17 cellular contexts compared by ENCODE assay signal in the genomic region with DNA sequence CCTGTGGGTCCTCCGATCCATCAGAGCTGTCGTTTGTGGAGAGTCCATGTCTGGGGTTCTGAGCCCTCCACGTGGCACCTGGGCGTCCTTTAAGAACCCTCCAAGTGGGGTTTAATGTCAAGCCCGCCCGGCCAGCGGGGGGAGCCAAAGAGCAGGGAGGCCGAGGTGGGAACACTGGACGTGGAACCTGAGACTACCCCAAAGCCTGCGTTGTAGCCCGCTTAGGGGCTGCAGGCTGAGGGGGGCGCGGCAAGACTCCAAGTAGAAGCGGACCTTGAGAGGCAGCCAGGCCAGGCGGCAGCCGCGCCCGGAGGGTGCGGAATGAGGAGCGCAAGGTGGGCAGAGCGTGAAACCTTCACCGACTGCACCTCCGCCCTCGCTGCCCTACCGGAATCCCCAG.
DNase-seq lines count a peak whose midpoint lies in the region; ATAC-seq and TF ChIP-seq lines count a peak whose summit lies in the region.
"Had no signal": no experiment of that assay in that cellular context is flagged by ENCODE, and none has a peak within 500 bp of the region (broad histone marks: within the 10 kb centered on the region; RNA-seq: fewer than 3 reads in every experiment).

No MANE protein-coding gene starts in this region.

- H3K4me3 Mint-ChIP-seq in activated T-cell treated with anti-CD3 and anti-CD28 coated beads, Interleukin-2, amount 50 U/mL, for 24 hours = no peak overlapping the region
- H3K4me3 Mint-ChIP-seq in endothelial cell (ENCODE audit: unreplicated experiment) = no peak overlapping the region
- H3K4me3 Mint-ChIP-seq: brain had no signal

- no peaks in the 10 kb centered on the region for H3K4me1 Mint-ChIP-seq in activated T-cell treated with anti-CD3 and anti-CD28 coated beads, Interleukin-2, amount 50 U/mL, for 24 hours (ENCODE audit: low read depth)
- no peaks in the 10 kb centered on the region for H3K4me1 Mint-ChIP-seq in endothelial cell (ENCODE audit: unreplicated experiment)

- TF ChIP-seq CTCF in endothelial cell (IDR thresholded peaks at IDR 0.05; ENCODE audit: unreplicated experiment) = peak; percentile 25

- H3K27ac Mint-ChIP-seq in activated T-cell treated with anti-CD3 and anti-CD28 coated beads, Interleukin-2, amount 50 U/mL, for 24 hours = no peak overlapping the region
- H3K27ac Mint-ChIP-seq in endothelial cell (ENCODE audit: unreplicated experiment) = no peak overlapping the region

- no peaks in the 10 kb centered on the region for H3K36me3 Mint-ChIP-seq in activated T-cell treated with anti-CD3 and anti-CD28 coated beads, Interleukin-2, amount 50 U/mL, for 24 hours (ENCODE audit: low read depth)
- H3K36me3 Mint-ChIP-seq in endothelial cell (ENCODE audit: low read depth, unreplicated experiment) = no peaks in the 10 kb centered on the region
- H3K36me3 Mint-ChIP-seq: brain had no signal

- H3K9me3 Mint-ChIP-seq in activated T-cell treated with anti-CD3 and anti-CD28 coated beads, Interleukin-2, amount 50 U/mL, for 24 hours = no peaks in the 10 kb centered on the region
- no peaks in the 10 kb centered on the region for H3K9me3 Mint-ChIP-seq in endothelial cell (ENCODE audit: unreplicated experiment)

- H3K27me3 Mint-ChIP-seq in activated T-cell treated with anti-CD3 and anti-CD28 coated beads, Interleukin-2, amount 50 U/mL, for 24 hours = peaks cover 13% of the 10 kb centered on the region
- peaks cover 4% of the 10 kb centered on the region for H3K27me3 Mint-ChIP-seq in endothelial cell (ENCODE audit: unreplicated experiment)
- H3K27me3 Mint-ChIP-seq: brain had no signal

- ATAC-seq in GM19463 (IDR thresholded peaks at IDR 0.05; ENCODE audit: unreplicated experiment) = no peak

- peak; percentile 1 for DNase-seq in activated T-cell treated with anti-CD3 and anti-CD28 coated beads for 48 hours (ENCODE audit: low read depth)
- no peak for DNase-seq in activated T-cell treated with anti-CD3 and anti-CD28 coated beads, Interleukin-2, amount 50 U/mL, for 24 hours
- DNase-seq in NAMALWA (ENCODE audit: low spot score) = peak; percentile 11
- DNase-seq in endothelial cell (ENCODE audit: low spot score) = peak; percentile 6
- DNase-seq in stimulated activated CD4-positive, alpha-beta T cell treated with anti-CD3 and anti-CD28 coated beads, Interleukin-2, amount 100 ng/mL, for 48 hours = peak; percentile 5 to 13
- DNase-seq in T-helper 9 cell = no peak
- no peak for DNase-seq in NCI-H187 treated with DMSO at 0.1 percent for 48 hours (lab: John Stamatoyannopoulos, UW)
- DNase-seq: dermis blood vessel endothelial cell; esophagus squamous epithelium; GF-D8; KG1; SHP77; sigmoid colon; stimulated activated naive CD4-positive, alpha-beta T cell; T-helper 2 cell had no signal

Comparison
In these comparisons a context has a peak if more than half of its experiments do, and no peak if none do; other contexts are left out.
1. DNase-seq: peak in activated T-cell treated with anti-CD3 and anti-CD28 coated beads for 48 hours (single experiment), NAMALWA (single experiment), endothelial cell (single experiment) and stimulated activated CD4-positive, alpha-beta T cell treated with anti-CD3 and anti-CD28 coated beads, Interleukin-2, amount 100 ng/mL, for 48 hours (2 of 2); none in activated T-cell treated with anti-CD3 and anti-CD28 coated beads, Interleukin-2, amount 50 U/mL, for 24 hours (single experiment), T-helper 9 cell (single experiment) and NCI-H187 treated with DMSO at 0.1 percent for 48 hours (single experiment).